In the genomic region with DNA sequence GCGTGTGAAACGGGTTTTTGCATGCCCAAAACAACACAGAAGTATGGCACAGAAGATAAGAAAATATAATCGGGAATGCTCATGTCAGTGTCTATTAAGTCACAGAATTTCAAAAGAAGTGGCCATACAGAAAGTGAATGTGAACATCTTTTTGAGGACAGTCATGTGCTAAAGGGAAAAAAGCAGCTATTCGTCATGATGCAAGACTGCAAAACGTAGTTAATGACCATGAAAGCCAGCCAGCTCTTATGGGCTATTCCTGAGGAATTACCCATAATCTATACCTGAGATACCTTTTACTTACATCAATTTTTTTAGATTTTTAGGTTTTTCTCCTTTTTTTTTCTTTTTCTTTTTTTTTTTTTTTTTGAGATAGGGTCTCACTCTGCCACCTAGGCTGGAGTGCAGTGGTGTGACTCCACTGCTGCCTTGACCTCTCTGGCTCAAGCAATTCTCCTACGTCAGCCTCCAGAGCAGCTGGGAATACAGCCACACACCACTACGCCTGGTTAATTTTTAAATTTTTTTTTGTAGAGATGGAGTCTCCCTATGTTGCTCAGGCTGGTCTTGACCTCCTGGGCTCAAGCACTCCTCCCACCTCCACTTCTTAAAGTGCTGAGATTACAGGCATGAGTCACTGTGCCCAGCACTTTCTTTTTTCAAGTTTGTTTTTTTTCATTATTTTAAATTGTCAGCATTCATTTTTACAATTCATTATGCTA, we compare ENCODE assay signal across 29 cellular contexts. TPM values are rescaled to one million over a fixed set of nuclear protein-coding genes. Genes with fewer than 3 reads are reported as not detected.
DNase-seq lines count a peak whose midpoint lies in the region; ATAC-seq and TF ChIP-seq lines count a peak whose summit lies in the region.
"Had no signal": no experiment of that assay in that cellular context is flagged by ENCODE, and none has a peak within 500 bp of the region (broad histone marks: within the 10 kb centered on the region; RNA-seq: fewer than 3 reads in every experiment).

No MANE protein-coding gene starts in this region.

- no peaks in the 10 kb centered on the region for H3K36me3 ChIP-seq in left lung
- H3K36me3 ChIP-seq: left ventricle myocardium inferior, pancreas had no signal

- ATAC-seq in left lung = peak; percentile 99
- no peak for ATAC-seq in GM19455 (IDR thresholded peaks at IDR 0.05; ENCODE audit: unreplicated experiment)
- ATAC-seq: activated naive CD4-positive, alpha-beta T cell treated with anti-CD3 and anti-CD28 coated beads, Interleukin-2, amount 50 U/mL, for 72 hours; right cardiac atrium; Right ventricle myocardium inferior; WTC11 had no signal

- H3K4me1 ChIP-seq in left lung = no peaks in the 10 kb centered on the region
- H3K4me1 ChIP-seq: left ventricle myocardium inferior, pancreas had no signal

- intact Hi-C loops in left lung (cut with DNase I) = no loop called here

- DNase-seq in M059J (ENCODE audit: low read depth) (peak; percentile 59), choroid plexus epithelial cell (ENCODE audit: low read depth) (peak; percentile 53), left lung (peak in 1 of 2 donors; percentile 46), hippocampal formation (lab: John Stamatoyannopoulos, UW) (no peak), NCI-H524 (lab: John Stamatoyannopoulos, UW) (no peak), cerebellum (ENCODE audit: low spot score) (no peak)
- DNase-seq: activated CD4-positive, alpha-beta T cell treated with anti-CD3 and anti-CD28 coated beads, Interleukin-2, amount 50 U/mL, for 4 hours; aorta; CD4-positive, CD25-positive, alpha-beta regulatory T cell; central memory CD4-positive, alpha-beta T cell; DMS 273 treated with DMSO at 0.1 percent for 48 hours; Karpas-422; left ventricle myocardium inferior; NCI-H1048; NCI-H1694 treated with DMSO at 0.1 percent for 48 hours; NCI-H82; nephron progenitor cell; pancreas; stimulated activated CD4-positive, alpha-beta T cell treated with anti-CD3 and anti-CD28 coated beads, Interleukin-12 subunit alpha, Interleukin-12 subunit beta, amount 100 ng/mL, for 4 hours; stimulated activated CD4-positive, alpha-beta T cell treated with anti-CD3 and anti-CD28 coated beads, Interleukin-4, amount 100 ng/mL, for 4 hours; stimulated activated naive CD4-positive, alpha-beta T cell; T-helper 9 cell had no signal

- no peak overlapping the region for H3K27ac ChIP-seq in left lung
- H3K27ac ChIP-seq: left ventricle myocardium inferior, pancreas had no signal

- no peak overlapping the region for H3K4me3 ChIP-seq in choroid plexus epithelial cell (ENCODE audit: low read depth, low read length)
- H3K4me3 ChIP-seq in left lung = no peak overlapping the region
- H3K4me3 ChIP-seq: left ventricle myocardium inferior, pancreas had no signal

- peaks cover 0 to 3% of the 10 kb centered on the region in 2 donors for H3K9me3 ChIP-seq in left lung
- H3K9me3 ChIP-seq: pancreas had no signal

- TF ChIP-seq CTCF in choroid plexus epithelial cell (conservative IDR thresholded peaks at IDR 0.05; ENCODE audit: low read depth, low read length) (no peak), left lung (IDR thresholded peaks at IDR 0.05) (no peak)

- no peaks in the 10 kb centered on the region for H3K27me3 ChIP-seq in left lung
- H3K27me3 ChIP-seq: pancreas had no signal

RNA-seq across cellular contexts. Expression of a gene that starts 18.1 kb away (rescaled TPM):
- 3.0 and 5.2 TPM in 2 replicates for total RNA-seq in M059J (2014; rRNA removed; shearing (Covaris generic))
- total RNA-seq in left lung (1 to 10 TPM; 1.0 to 5.3 TPM), cerebellum (0.09 TPM)
- total RNA-seq: dermis microvascular lymphatic vessel endothelial cell, H1, left ventricle myocardium inferior, WTC11 had no signal

Comparison
In these comparisons a context has a peak if more than half of its experiments do, and no peak if none do; other contexts are left out.
1. DNase-seq: peak in M059J (single experiment) and choroid plexus epithelial cell (single experiment); none in hippocampal formation (0 of 2), NCI-H524 (0 of 2) and cerebellum (single experiment).